Comparison of ENCODE assay signal across 20 cellular contexts in genomic region chrX:138871739-138872138, GRCh38.
A peak's percentile ranks its signal among the peaks of the same experiment; 100 is the strongest.
DNase-seq lines count a peak whose midpoint lies in the region; ATAC-seq and TF ChIP-seq lines count a peak whose summit lies in the region.
"Had no signal": no experiment of that assay in that cellular context is flagged by ENCODE, and none has a peak within 500 bp of the region (broad histone marks: within the 10 kb centered on the region; RNA-seq: fewer than 3 reads in every experiment).

No MANE protein-coding gene starts in this region.

- H3K27me3 Mint-ChIP-seq in dendritic cell treated with granulocyte-macrophage colony-stimulating factor and Interleukin-4, amounts not matched to agents 40 ng/mL and 50 ng/mL, for 4 days = no peaks in the 10 kb centered on the region
- no peaks in the 10 kb centered on the region for H3K27me3 Mint-ChIP-seq in neural crest cell (ENCODE audit: low read depth)
- H3K27me3 Mint-ChIP-seq: B cell; CD4-positive, alpha-beta T cell had no signal

- peak overlapping the region; percentile 22 for H3K27ac Mint-ChIP-seq in dendritic cell treated with granulocyte-macrophage colony-stimulating factor and Interleukin-4, amounts not matched to agents 40 ng/mL and 50 ng/mL, for 4 days
- H3K27ac Mint-ChIP-seq in neural crest cell (ENCODE audit: unreplicated experiment) = peak overlapping the region; percentile 63
- H3K27ac Mint-ChIP-seq: B cell; CD4-positive, alpha-beta T cell; CD8-positive, alpha-beta T cell had no signal

- TF ChIP-seq CTCF in neural crest cell (conservative IDR thresholded peaks at IDR 0.05) = no peak
- no peak for TF ChIP-seq CTCF in psoas muscle (IDR thresholded peaks at IDR 0.05)
- TF ChIP-seq CTCF in hepatocyte (IDR thresholded peaks at IDR 0.05; ENCODE audit: poor library complexity) = no peak

- no peaks in the 10 kb centered on the region for H3K27me3 ChIP-seq in psoas muscle (ENCODE audit: insufficient read depth in 3 of 3, low read length in 2 of 3)
- H3K27me3 ChIP-seq in hepatocyte = no peaks in the 10 kb centered on the region

- H3K36me3 ChIP-seq in psoas muscle (ENCODE audit: insufficient read depth in 1 of 2, low read depth in 1 of 2) (no peaks in the 10 kb centered on the region), hepatocyte (replicated peaks; ENCODE audit: insufficient read depth, low read depth) (no peaks in the 10 kb centered on the region)
- H3K36me3 ChIP-seq: BLaER1 treated with 17β-estradiol and CSF1 and Interleukin-3, amounts not matched to agents 10 nM and 100 nM had no signal

- H3K9me3 ChIP-seq in psoas muscle (no peaks in the 10 kb centered on the region), hepatocyte (ENCODE audit: low read depth) (no peaks in the 10 kb centered on the region)
- H3K9me3 ChIP-seq: A549, Caco-2 had no signal

- no peak overlapping the region for H2AFZ ChIP-seq in hepatocyte

- H3K4me3 ChIP-seq in psoas muscle (no peak overlapping the region), hepatocyte (no peak overlapping the region)
- H3K4me3 ChIP-seq: A549; BLaER1 treated with 17β-estradiol and CSF1 and Interleukin-3, amounts not matched to agents 10 nM and 100 nM; GM12878 had no signal

- no peaks in the 10 kb centered on the region for H3K9me3 Mint-ChIP-seq in dendritic cell treated with granulocyte-macrophage colony-stimulating factor and Interleukin-4, amounts not matched to agents 40 ng/mL and 50 ng/mL, for 4 days
- H3K9me3 Mint-ChIP-seq in neural crest cell = peaks cover 8% of the 10 kb centered on the region
- H3K9me3 Mint-ChIP-seq: CD4-positive, alpha-beta T cell; CD8-positive, alpha-beta T cell had no signal

- peaks cover 18% of the 10 kb centered on the region for H3K4me1 Mint-ChIP-seq in dendritic cell treated with granulocyte-macrophage colony-stimulating factor and Interleukin-4, amounts not matched to agents 40 ng/mL and 50 ng/mL, for 4 days (ENCODE audit: low read depth)
- peaks cover 44% of the 10 kb centered on the region for H3K4me1 Mint-ChIP-seq in neural crest cell
- H3K4me1 Mint-ChIP-seq: B cell had no signal

- 57 to 70% (median 57%) methylated on average over 3 of the region's 3 CpGs for WGBS in psoas muscle, 3 donors
- WGBS in hepatocyte (ENCODE audit: low lambda C conversion rate, missing lambda C conversion rate) = 74% methylated on average over 3 of the region's 3 CpGs

- H3K27ac ChIP-seq in psoas muscle = no peak overlapping the region
- H3K27ac ChIP-seq in hepatocyte = no peak overlapping the region
- H3K27ac ChIP-seq: 22Rv1; A549; BLaER1 treated with 17β-estradiol and CSF1 and Interleukin-3, amounts not matched to agents 10 nM and 100 nM; C4-2B had no signal

- no peaks in the 10 kb centered on the region for H3K36me3 Mint-ChIP-seq in dendritic cell treated with granulocyte-macrophage colony-stimulating factor and Interleukin-4, amounts not matched to agents 40 ng/mL and 50 ng/mL, for 4 days (ENCODE audit: low read depth)
- H3K36me3 Mint-ChIP-seq in neural crest cell (ENCODE audit: low read depth) = peaks cover 16% of the 10 kb centered on the region
- H3K36me3 Mint-ChIP-seq: CD8-positive, alpha-beta T cell had no signal

- no peaks in the 10 kb centered on the region for H3K79me2 ChIP-seq in hepatocyte

- DNase-seq in ELF-1 (ENCODE audit: low read depth, low spot score) = peak; percentile 18
- DNase-seq in neural crest cell (ENCODE audit: low read depth, low spot score) = no peak
- DNase-seq in psoas muscle = no peak
- no peak for DNase-seq in OCI-M2 (lab: John Stamatoyannopoulos, UW; ENCODE audit: unreplicated experiment)
- no peak for DNase-seq in NCI-H2081 (lab: John Stamatoyannopoulos, UW)
- DNase-seq in hepatocyte (ENCODE audit: low spot score) = no peak
- DNase-seq: AML-193; Caco-2; Calu3; CD4-positive, alpha-beta T cell; CD8-positive, alpha-beta T cell; DMS79 treated with DMSO at 0.1 percent for 48 hours; GDM1 had no signal

- H3K9me2 ChIP-seq in hepatocyte (replicated peaks; ENCODE audit: insufficient read depth) = no peaks in the 10 kb centered on the region

- no peak overlapping the region for H3K4me3 Mint-ChIP-seq in dendritic cell treated with granulocyte-macrophage colony-stimulating factor and Interleukin-4, amounts not matched to agents 40 ng/mL and 50 ng/mL, for 4 days
- no peak overlapping the region for H3K4me3 Mint-ChIP-seq in neural crest cell
- H3K4me3 Mint-ChIP-seq: B cell; CD4-positive, alpha-beta T cell; CD8-positive, alpha-beta T cell had no signal

- intact Hi-C loops in dendritic cell treated with granulocyte-macrophage colony-stimulating factor and Interleukin-4, amounts not matched to agents 40 ng/mL and 50 ng/mL, for 4 days (cut with micrococcal nuclease) = no loop called here
- intact Hi-C loops in psoas muscle (cut with DNase I) = no loop called here

- ATAC-seq in psoas muscle = peak; percentile 35 to 84 (median 62)
- ATAC-seq: A549; CD8-positive, alpha-beta T cell; GM12878 had no signal

- H3K4me2 ChIP-seq in hepatocyte = no peak overlapping the region
- H3K4me2 ChIP-seq: A549; BLaER1 treated with 17β-estradiol and CSF1 and Interleukin-3, amounts not matched to agents 10 nM and 100 nM had no signal

- H4K20me1 ChIP-seq in hepatocyte (ENCODE audit: insufficient read depth, poor library complexity, severe bottlenecking) = no peaks in the 10 kb centered on the region

- no peaks in the 10 kb centered on the region for H3K4me1 ChIP-seq in psoas muscle
- H3K4me1 ChIP-seq in hepatocyte (ENCODE audit: insufficient read depth) = no peaks in the 10 kb centered on the region
- H3K4me1 ChIP-seq: A549, Caco-2 had no signal
